ENCODE assay signal across 8 cellular contexts in the genomic region with DNA sequence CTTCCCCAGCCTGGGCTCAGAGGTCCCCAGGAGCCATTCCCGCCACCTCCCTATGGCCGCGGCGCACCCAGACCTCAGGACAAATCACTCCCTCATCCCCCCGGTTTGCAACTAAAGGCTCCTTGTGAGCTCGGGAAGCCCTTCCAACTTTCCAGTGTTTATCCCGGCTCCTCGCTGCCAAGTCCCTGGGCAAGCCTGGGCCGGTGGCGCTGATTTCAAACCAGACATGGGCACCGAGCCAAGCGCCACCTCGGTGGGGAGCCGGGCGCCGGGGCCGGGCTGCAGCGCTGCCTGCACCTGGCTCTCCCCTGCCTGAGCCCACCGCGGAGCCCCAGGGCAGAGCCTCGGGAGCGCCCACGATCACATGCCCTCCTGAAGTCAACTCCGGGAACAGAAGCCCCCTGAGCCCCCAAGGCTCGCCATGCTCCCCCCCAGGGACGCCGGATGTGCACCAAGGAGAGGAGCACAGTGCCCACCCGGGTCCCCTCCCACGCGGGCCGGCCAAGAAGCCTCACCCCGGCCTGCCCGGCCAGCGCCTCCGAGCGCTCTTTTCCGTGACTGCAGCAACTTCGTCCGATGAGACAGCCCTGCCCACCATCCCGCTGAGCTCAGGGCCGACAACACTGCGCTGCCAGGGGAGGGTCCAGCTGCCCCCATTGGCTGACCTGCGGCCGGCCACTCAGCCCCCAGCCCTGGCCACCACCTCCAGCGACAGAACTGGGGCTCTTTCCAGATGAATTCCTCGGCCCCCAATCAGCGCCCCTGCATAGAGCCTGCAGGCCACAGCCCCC. TPM values are rescaled to one million over a fixed set of nuclear protein-coding genes. Genes with fewer than 3 reads are reported as not detected.
DNase-seq lines count a peak whose midpoint lies in the region; ATAC-seq and TF ChIP-seq lines count a peak whose summit lies in the region.

No MANE protein-coding gene starts in this region.

- intact Hi-C loops in heart right ventricle (cut with DNase I): loop anchor here in 8 of 10 donors (2.0 to 10.0 kb wide), 13 partner anchors 35 to 250 kb away; partner anchors contain the start of gene NCOR2 (in 7 of the 8)

- no peaks in the 10 kb centered on the region for H3K9me3 ChIP-seq in adipocyte (ENCODE audit: control insufficient read depth, low read length)
- H3K9me3 ChIP-seq in heart right ventricle: peaks cover 0 to under 1% (median 0%) of the 10 kb centered on the region in 11 donors

- TF ChIP-seq CTCF in heart right ventricle (IDR thresholded peaks at IDR 0.05) (peak in 1 of 9 donors; percentile 3), retinal pigment epithelial cell (conservative IDR thresholded peaks at IDR 0.05; ENCODE audit: low read depth, low read length) (no peak)

- peak overlapping the region; percentile 82 to 100 (median 97) for H3K27ac ChIP-seq in heart right ventricle

- H3K9ac ChIP-seq in adipocyte (ENCODE audit: low read length): peak overlapping the region; percentile 81

- H3K27me3 ChIP-seq in adipocyte (replicated peaks; ENCODE audit: control insufficient read depth, insufficient read depth, low read length): no peaks in the 10 kb centered on the region
- H3K27me3 ChIP-seq in heart right ventricle: no peaks in the 10 kb centered on the region

- 6 to 7% methylated on average over 46 to 47 of the region's 47 CpGs for WGBS in heart right ventricle, 2 donors

- H3K4me3 ChIP-seq in adipocyte (ENCODE audit: low read length) (peak overlapping the region; percentile 77), heart right ventricle (peak overlapping the region; percentile 12 to 68 (median 59)), retinal pigment epithelial cell (ENCODE audit: low read length) (peak overlapping the region; percentile 87)

- ATAC-seq in heart right ventricle (peak; percentile 7 to 66 (median 30)), GM19351 (IDR thresholded peaks at IDR 0.05; ENCODE audit: unreplicated experiment) (no peak), HG03432 (IDR thresholded peaks at IDR 0.05; ENCODE audit: unreplicated experiment) (no peak), GM18858 (IDR thresholded peaks at IDR 0.05; ENCODE audit: unreplicated experiment) (no peak)

- peak; percentile 79 for DNase-seq in NCI-H1048 (lab: John Stamatoyannopoulos, UW)
- DNase-seq in adipocyte (ENCODE audit: low read depth): peak; percentile 81
- DNase-seq in heart right ventricle: peak; percentile 83
- peak; percentile 69 for DNase-seq in retinal pigment epithelial cell (ENCODE audit: low read depth)
- DNase-seq in OCI-M2 (lab: John Stamatoyannopoulos, UW; ENCODE audit: unreplicated experiment): no peak

- H3K4me1 ChIP-seq in adipocyte (ENCODE audit: control insufficient read depth, insufficient read depth, low read length) (peaks cover 57% of the 10 kb centered on the region), heart right ventricle (peaks cover 46 to 99% (median 86%) of the 10 kb centered on the region in 9 donors)

- H3K36me3 ChIP-seq in adipocyte (ENCODE audit: control insufficient read depth, insufficient read depth, low read length, severe bottlenecking) (no peaks in the 10 kb centered on the region), heart right ventricle (peaks cover 0 to 25% (median 0%) of the 10 kb centered on the region in 9 donors)

RNA-seq across cellular contexts. Expression of gene NCOR2, which starts 50.0 kb away (rescaled TPM):
- 100 to 1,000 TPM; 118 to 200 (median 136) TPM for total RNA-seq in heart right ventricle
- 10 to 100 TPM; 46.9 to 74.0 TPM for polyA plus RNA-seq in heart right ventricle

Comparison
In these comparisons a context has a peak if more than half of its experiments do, and no peak if none do; other contexts are left out.
1. ATAC-seq: peak in heart right ventricle (8 of 8); none in GM19351 (single experiment), HG03432 (single experiment) and GM18858 (single experiment).
2. Peak in every context shown above with its lines, with median percentiles within 50 percentile points of each other: H3K4me3 ChIP-seq.